Comparison of ENCODE assay signal across 15 cellular contexts in the genomic region with DNA sequence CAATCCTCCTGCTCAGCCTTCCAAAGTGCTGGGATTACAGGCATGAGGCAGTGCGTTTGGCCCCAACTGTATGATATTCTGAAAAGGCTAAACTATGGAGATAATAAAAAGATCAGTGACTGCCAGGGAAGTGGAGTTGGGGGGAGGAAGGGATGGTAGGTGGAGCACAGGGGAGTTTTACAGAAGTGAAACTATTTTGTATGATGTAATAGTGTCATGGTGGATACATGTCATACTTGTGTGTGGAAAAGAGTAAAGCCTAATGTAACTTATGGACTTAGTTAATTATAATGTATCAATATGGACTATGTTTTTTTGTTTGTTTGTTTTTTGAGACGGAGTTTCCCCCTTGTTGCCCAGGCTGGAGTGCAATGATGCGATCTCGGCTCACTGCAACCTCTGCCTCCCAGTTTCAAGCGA. TPM values are rescaled to one million over a fixed set of nuclear protein-coding genes. Genes with fewer than 3 reads are reported as not detected.
DNase-seq lines count a peak whose midpoint lies in the region; ATAC-seq, FAIRE-seq and TF ChIP-seq lines count a peak whose summit lies in the region.
"Had no signal": no experiment of that assay in that cellular context is flagged by ENCODE, and none has a peak within 500 bp of the region (broad histone marks: within the 10 kb centered on the region; RNA-seq: fewer than 3 reads in every experiment).

No MANE protein-coding gene starts in this region.

- no peak for TF ChIP-seq CTCF in GM12878 (IDR thresholded peaks at IDR 0.05 in 2 of 3, conservative IDR thresholded peaks at IDR 0.05 in 1 of 3; ENCODE audit: control insufficient read depth in 2 of 3, extremely low read depth in 1 of 3, insufficient read depth in 1 of 3, low read depth in 3 of 3, low read length in 3 of 3)

- peak; percentile 47 for FAIRE-seq in GM12878 (lab: Jason Lieb, UNC)

- CTCF ChIA-PET in GM12878 (lab: Yijun Ruan, JAX) = interaction anchor here (0.7 to 1.1 kb wide), 3 partner anchors 10 to 12 kb away, joined by 3 to 4 read pairs (median 3); no protein-coding TSS in a partner anchor

- no peak overlapping the region for H3K27ac ChIP-seq in GM12878 (ENCODE audit: control insufficient read depth, insufficient read depth)

- POLR2A ChIA-PET in GM12878 (lab: Charles Lee) = interaction anchor here (1.4 to 6.2 kb wide), 2 partner anchors 25 to 31 kb away, joined by 4 to 32 read pairs; a partner anchor contains a TSS

- WGBS in GM12878 (ENCODE audit: insufficient coverage, insufficient replicate concordance, low lambda C conversion rate, missing lambda C conversion rate) = 99% methylated on average over 5 of the region's 5 CpGs

- H2AFZ ChIP-seq in GM12878 (ENCODE audit: control insufficient read depth, low read depth, low read length) = no peak overlapping the region

- no peak overlapping the region for H3K4me3 ChIP-seq in GM12878
- H3K4me3 ChIP-seq: adrenal gland had no signal

- no peak overlapping the region for H3K4me2 ChIP-seq in GM12878 (ENCODE audit: control insufficient read depth, insufficient read depth)

- peaks cover 15% of the 10 kb centered on the region for H3K79me2 ChIP-seq in GM12878 (ENCODE audit: control insufficient read depth, insufficient read depth, low read length)

- DNase-seq in AML-193 (lab: John Stamatoyannopoulos, UW) = peak; percentile 29 to 35
- peak; percentile 24 for DNase-seq in GDM1 (lab: John Stamatoyannopoulos, UW)
- DNase-seq in NAMALWA (ENCODE audit: low spot score) = peak; percentile 79
- DNase-seq in GM12878 (ENCODE audit: low read depth, low spot score) = no peak
- no peak for DNase-seq in OCI-M2 (lab: John Stamatoyannopoulos, UW; ENCODE audit: unreplicated experiment)
- DNase-seq: activated T-cell treated with anti-CD3 and anti-CD28 coated beads for 4 hours; adrenal gland; HCEC 1CT; head of caudate nucleus; left cardiac atrium; stimulated activated CD4-positive, alpha-beta T cell treated with anti-CD3 and anti-CD28 coated beads, Interleukin-2, amount 100 ng/mL, for 24 hours; trophoblast cell had no signal

- TF ChIP-seq POLR2A in GM12878 (IDR thresholded peaks at IDR 0.05; ENCODE audit: low read depth, low read length) = no peak

- TF ChIP-seq RAD21 in GM12878 (IDR thresholded peaks at IDR 0.05; ENCODE audit: insufficient read depth, low read depth, low read length) = no peak

- SMC1A ChIA-PET in GM12878 (lab: Charles Lee; ENCODE audit: uncharacterized antibody, unreplicated experiment) = interaction anchor here (0.9 to 1.0 kb wide), 2 partner anchors 23 to 24 kb away, joined by 3 to 4 read pairs; no protein-coding TSS in a partner anchor

- H3K9ac ChIP-seq in GM12878 (ENCODE audit: control insufficient read depth, insufficient read depth, low read length) = no peak overlapping the region

- H3K27me3 ChIP-seq in GM12878 (replicated peaks in 1 of 2; ENCODE audit: control insufficient read depth in 2 of 2, insufficient read depth in 2 of 2, low read length in 1 of 2) = no peaks in the 10 kb centered on the region
- H3K27me3 ChIP-seq: adrenal gland had no signal

- TF ChIP-seq EP300 in GM12878 (IDR thresholded peaks at IDR 0.05; ENCODE audit: borderline replicate concordance in 1 of 2, control insufficient read depth in 1 of 2, low read depth in 2 of 2, low read length in 2 of 2) = no peak

- ATAC-seq in GM12878 = peak; percentile 58
- no peak for ATAC-seq in HG02973 (IDR thresholded peaks at IDR 0.05; ENCODE audit: unreplicated experiment)
- no peak for ATAC-seq in GM18517 (IDR thresholded peaks at IDR 0.05; ENCODE audit: unreplicated experiment)
- ATAC-seq in GM19397 (IDR thresholded peaks at IDR 0.05; ENCODE audit: unreplicated experiment) = no peak
- ATAC-seq: left cardiac atrium had no signal

- no peaks in the 10 kb centered on the region for H4K20me1 ChIP-seq in GM12878 (ENCODE audit: control insufficient read depth, insufficient read depth)

- in situ Hi-C loops in GM12878 (cut with MboI) = no loop called here

- RAD21 ChIA-PET in GM12878 (lab: Charles Lee; ENCODE audit: unreplicated experiment) = no interaction called here

- intact Hi-C loops in GM12878 (cut with micrococcal nuclease; ENCODE audit: unreplicated experiment) = no loop called here

- no peaks in the 10 kb centered on the region for H3K9me3 ChIP-seq in GM12878 (replicated peaks; ENCODE audit: control insufficient read depth, insufficient read depth, low read length)
- H3K9me3 ChIP-seq: adrenal gland had no signal

- H3K4me1 ChIP-seq in GM12878 (ENCODE audit: control insufficient read depth, insufficient read depth, low read length) = no peaks in the 10 kb centered on the region; the same call in 1 of the 2 replicates

- H3K36me3 ChIP-seq in GM12878 (ENCODE audit: control insufficient read depth in 2 of 2, insufficient read depth in 2 of 2, low read length in 1 of 2) = 0 out of 4 replicates have a peak, but pooled peaks cover 0 to 1% of the 10 kb centered on the region in 2 experiments
- H3K36me3 ChIP-seq: adrenal gland had no signal

- BruUV-seq in GM12878 (replicated peaks; lab: Mats Ljungman, UMichigan) = no TSS peak

RNA-seq across cellular contexts. Expression of a gene that starts 2.9 kb away (rescaled TPM):
- total RNA-seq in GM12878 (2013; cell fraction: nucleolus; rRNA removed) = 42.9 and 48.5 TPM in 2 replicates
- 22.2 and 23.6 TPM in 2 replicates for total RNA-seq in GM12878 (2014; rRNA removed)
- 18.5 and 20.8 TPM in 2 replicates for total RNA-seq in GM12878 (2014; rRNA removed; fragmentation: Illumina TruSeq; extraction: Trizol)
- 22.9 and 24.6 TPM in 2 replicates for total RNA-seq in GM12878 (2021)
- polyA plus RNA-seq in GM12878 (2011; ENCODE audit: low read depth) = 14.0 TPM
- 20.5 and 26.1 TPM in 2 replicates for polyA plus RNA-seq in GM12878 (2011; rRNA removed)
- 31.8 and 34.8 TPM in 2 replicates for polyA plus RNA-seq in GM12878 (2011; cell fraction: cytosol; rRNA removed)
- polyA plus RNA-seq in GM12878 (2011; cell fraction: nucleus; rRNA removed) = 31.5 and 36.5 TPM in 2 replicates
- 16.8 and 18.2 TPM in 2 replicates for polyA plus RNA-seq in GM12878 (2012)
- polyA plus RNA-seq in GM12878 (2014; fragmentation: Illumina TruSeq; extraction: Trizol) = 18.1 and 22.5 TPM in 2 replicates
- polyA plus RNA-seq in GM12878 (2014; fragmentation: Nextera tagmentation; extraction: Ambion mirVana) = 10 to 100 TPM; 46.6 to 52.7 TPM
- 27.0 and 37.6 TPM in 2 replicates for polyA plus RNA-seq in GM12878 (2014; rRNA removed)
- 10 to 100 TPM; 25.4 to 30.3 TPM for polyA plus RNA-seq in GM12878 (2016; fragmentation: Nextera tagmentation; extraction: Ambion mirVana)
- polyA minus RNA-seq in GM12878 (2011; rRNA and poly(A)+ RNA removed) = 23.8 and 26.3 TPM in 2 replicates
- polyA minus RNA-seq in GM12878 (2011; cell fraction: cytosol; rRNA and poly(A)+ RNA removed) = 4.2 and 5.5 TPM in 2 replicates
- 30.6 and 37.6 TPM in 2 replicates for polyA minus RNA-seq in GM12878 (2011; cell fraction: nucleus; rRNA and poly(A)+ RNA removed)

RNA-seq across cellular contexts. Expression of a gene that starts 13.2 kb away (rescaled TPM):
- total RNA-seq in GM12878 (2013; cell fraction: nucleolus; rRNA removed) = 10.0 and 11.3 TPM in 2 replicates
- 148 and 159 TPM in 2 replicates for total RNA-seq in GM12878 (2014; rRNA removed)
- total RNA-seq in GM12878 (2014; rRNA removed; fragmentation: Illumina TruSeq; extraction: Trizol) = 89.5 and 93.6 TPM in 2 replicates
- total RNA-seq in GM12878 (2021) = 135 and 141 TPM in 2 replicates
- polyA plus RNA-seq in GM12878 (2011; ENCODE audit: low read depth) = 198 TPM
- polyA plus RNA-seq in GM12878 (2011; rRNA removed) = 266 and 269 TPM in 2 replicates
- 215 and 276 TPM in 2 replicates for polyA plus RNA-seq in GM12878 (2011; cell fraction: cytosol; rRNA removed)
- 114 and 161 TPM in 2 replicates for polyA plus RNA-seq in GM12878 (2011; cell fraction: nucleus; rRNA removed)
- 106 and 136 TPM in 2 replicates for polyA plus RNA-seq in GM12878 (2012)
- 266 and 296 TPM in 2 replicates for polyA plus RNA-seq in GM12878 (2014; fragmentation: Illumina TruSeq; extraction: Trizol)
- 100 to 1,000 TPM; 544 to 744 TPM for polyA plus RNA-seq in GM12878 (2014; fragmentation: Nextera tagmentation; extraction: Ambion mirVana)
- 184 and 193 TPM in 2 replicates for polyA plus RNA-seq in GM12878 (2014; rRNA removed)
- polyA plus RNA-seq in GM12878 (2016; fragmentation: Nextera tagmentation; extraction: Ambion mirVana) = 100 to 1,000 TPM; 210 to 223 TPM
- 72.3 and 75.0 TPM in 2 replicates for polyA minus RNA-seq in GM12878 (2011; rRNA and poly(A)+ RNA removed)
- polyA minus RNA-seq in GM12878 (2011; cell fraction: cytosol; rRNA and poly(A)+ RNA removed) = 9.9 and 19.6 TPM in 2 replicates
- 19.1 and 20.6 TPM in 2 replicates for polyA minus RNA-seq in GM12878 (2011; cell fraction: nucleus; rRNA and poly(A)+ RNA removed)

RNA-seq across cellular contexts. Expression of a gene that starts 20.1 kb away (rescaled TPM):
- not detected in 2 replicates for total RNA-seq in GM12878 (2013; cell fraction: nucleolus; rRNA removed)
- total RNA-seq in GM12878 (2014; rRNA removed) = 17.7 and 19.3 TPM in 2 replicates
- 6.7 and 7.4 TPM in 2 replicates for total RNA-seq in GM12878 (2014; rRNA removed; fragmentation: Illumina TruSeq; extraction: Trizol)
- 21.8 and 24.5 TPM in 2 replicates for total RNA-seq in GM12878 (2021)
- polyA plus RNA-seq in GM12878 (2011; ENCODE audit: low read depth) = 48.6 TPM
- polyA plus RNA-seq in GM12878 (2011; rRNA removed) = 1.4 and 3.8 TPM in 2 replicates
- 5.0 and 5.5 TPM in 2 replicates for polyA plus RNA-seq in GM12878 (2011; cell fraction: cytosol; rRNA removed)
- 7.6 TPM in 2 replicates for polyA plus RNA-seq in GM12878 (2011; cell fraction: nucleus; rRNA removed)
- polyA plus RNA-seq in GM12878 (2012) = 49.1 and 56.1 TPM in 2 replicates
- 11.0 and 22.0 TPM in 2 replicates for polyA plus RNA-seq in GM12878 (2014; fragmentation: Illumina TruSeq; extraction: Trizol)
- polyA plus RNA-seq in GM12878 (2014; fragmentation: Nextera tagmentation; extraction: Ambion mirVana) = 10 to 100 TPM; 37.1 to 52.7 TPM
- 31.3 and 38.3 TPM in 2 replicates for polyA plus RNA-seq in GM12878 (2014; rRNA removed)
- 10 to 100 TPM; 23.8 to 28.0 TPM for polyA plus RNA-seq in GM12878 (2016; fragmentation: Nextera tagmentation; extraction: Ambion mirVana)
- polyA minus RNA-seq in GM12878 (2011; rRNA and poly(A)+ RNA removed) = 1.7 and 1.8 TPM in 2 replicates
- polyA minus RNA-seq in GM12878 (2011; cell fraction: cytosol; rRNA and poly(A)+ RNA removed) = not detected in 2 replicates
- polyA minus RNA-seq in GM12878 (2011; cell fraction: nucleus; rRNA and poly(A)+ RNA removed) = 0.60 TPM in 1 of 2 replicates, not detected in the other

RNA-seq across cellular contexts. Expression of a gene that starts 25.2 kb away (rescaled TPM):
- total RNA-seq in GM12878 (2013; cell fraction: nucleolus; rRNA removed) = 493 and 530 TPM in 2 replicates
- 183 TPM in 2 replicates for total RNA-seq in GM12878 (2014; rRNA removed)
- total RNA-seq in GM12878 (2014; rRNA removed; fragmentation: Illumina TruSeq; extraction: Trizol) = 125 and 133 TPM in 2 replicates
- total RNA-seq in GM12878 (2021) = 255 and 286 TPM in 2 replicates
- 181 TPM for polyA plus RNA-seq in GM12878 (2011; ENCODE audit: low read depth)
- 408 and 460 TPM in 2 replicates for polyA plus RNA-seq in GM12878 (2011; rRNA removed)
- polyA plus RNA-seq in GM12878 (2011; cell fraction: cytosol; rRNA removed) = 191 and 198 TPM in 2 replicates
- 1,098 and 1,398 TPM in 2 replicates for polyA plus RNA-seq in GM12878 (2011; cell fraction: nucleus; rRNA removed)
- polyA plus RNA-seq in GM12878 (2012) = 173 and 216 TPM in 2 replicates
- polyA plus RNA-seq in GM12878 (2014; fragmentation: Illumina TruSeq; extraction: Trizol) = 293 and 364 TPM in 2 replicates
- polyA plus RNA-seq in GM12878 (2014; fragmentation: Nextera tagmentation; extraction: Ambion mirVana) = 100 to 1,000 TPM in 1 of 2 experiments, 10 to 100 TPM in 1; 97.6 to 127 TPM
- polyA plus RNA-seq in GM12878 (2014; rRNA removed) = 329 and 359 TPM in 2 replicates
- 100 to 1,000 TPM; 312 to 333 TPM for polyA plus RNA-seq in GM12878 (2016; fragmentation: Nextera tagmentation; extraction: Ambion mirVana)
- polyA minus RNA-seq in GM12878 (2011; rRNA and poly(A)+ RNA removed) = 278 and 391 TPM in 2 replicates
- polyA minus RNA-seq in GM12878 (2011; cell fraction: cytosol; rRNA and poly(A)+ RNA removed) = 148 and 153 TPM in 2 replicates
- polyA minus RNA-seq in GM12878 (2011; cell fraction: nucleus; rRNA and poly(A)+ RNA removed) = 454 and 629 TPM in 2 replicates

RNA-seq across cellular contexts. Expression of a gene that starts 31.4 kb away (rescaled TPM):
- 54.5 and 56.8 TPM in 2 replicates for total RNA-seq in GM12878 (2013; cell fraction: nucleolus; rRNA removed)
- total RNA-seq in GM12878 (2014; rRNA removed) = 191 and 198 TPM in 2 replicates
- total RNA-seq in GM12878 (2014; rRNA removed; fragmentation: Illumina TruSeq; extraction: Trizol) = 141 TPM in 2 replicates
- 89.7 and 101 TPM in 2 replicates for total RNA-seq in GM12878 (2021)
- polyA plus RNA-seq in GM12878 (2011; ENCODE audit: low read depth) = 339 TPM
- polyA plus RNA-seq in GM12878 (2011; rRNA removed) = 264 and 409 TPM in 2 replicates
- polyA plus RNA-seq in GM12878 (2011; cell fraction: cytosol; rRNA removed) = 465 and 580 TPM in 2 replicates
- polyA plus RNA-seq in GM12878 (2011; cell fraction: nucleus; rRNA removed) = 231 and 428 TPM in 2 replicates
- polyA plus RNA-seq in GM12878 (2012) = 222 and 245 TPM in 2 replicates
- 145 and 196 TPM in 2 replicates for polyA plus RNA-seq in GM12878 (2014; fragmentation: Illumina TruSeq; extraction: Trizol)
- polyA plus RNA-seq in GM12878 (2014; fragmentation: Nextera tagmentation; extraction: Ambion mirVana) = 100 to 1,000 TPM; 354 to 368 TPM
- polyA plus RNA-seq in GM12878 (2014; rRNA removed) = 219 and 235 TPM in 2 replicates
- polyA plus RNA-seq in GM12878 (2016; fragmentation: Nextera tagmentation; extraction: Ambion mirVana) = 100 to 1,000 TPM; 207 to 235 TPM
- polyA minus RNA-seq in GM12878 (2011; rRNA and poly(A)+ RNA removed) = 149 and 194 TPM in 2 replicates
- 33.7 and 36.6 TPM in 2 replicates for polyA minus RNA-seq in GM12878 (2011; cell fraction: cytosol; rRNA and poly(A)+ RNA removed)
- 64.7 and 71.0 TPM in 2 replicates for polyA minus RNA-seq in GM12878 (2011; cell fraction: nucleus; rRNA and poly(A)+ RNA removed)

Comparison
In these comparisons a context has a peak if more than half of its experiments do, and no peak if none do; other contexts are left out.
1. DNase-seq: peak in AML-193 (2 of 2), GDM1 (single experiment) and NAMALWA (single experiment); none in GM12878 (single experiment) and OCI-M2 (single experiment).